In genomic region chr5:3131161-3131560, GRCh38 we compare ENCODE assay signal across 1 cellular context.
TF ChIP-seq lines count a peak whose summit lies in the region.

No MANE protein-coding gene starts in this region.

TF ChIP-seq in H1, 55 proteins besides CTCF, POLR2A, EP300 and RAD21 (continued from another document):
- TF ChIP-seq E2F6 (IDR thresholded peaks at IDR 0.05), result no peak
- TF ChIP-seq RFX5 (IDR thresholded peaks at IDR 0.05; ENCODE audit: borderline replicate concordance, low read depth, low read length), result no peak
